8 cellular contexts compared by ENCODE assay signal in genomic region chr6:158031445-158032353, GRCh38. TPM values are rescaled to one million over a fixed set of nuclear protein-coding genes. Genes with fewer than 3 reads are reported as not detected.
DNase-seq lines count a peak whose midpoint lies in the region; ATAC-seq, FAIRE-seq and TF ChIP-seq lines count a peak whose summit lies in the region.

No MANE protein-coding gene starts in this region.

- H3K4me2 ChIP-seq in endothelial cell of umbilical vein (ENCODE audit: insufficient read depth, low read length) (no peak overlapping the region), osteoblast (ENCODE audit: insufficient read depth, low read length) (peak overlapping the region; percentile 43)

- CTCF ChIA-PET in endothelial cell of umbilical vein (lab: Charles Lee): interaction anchor here (1.1 to 2.9 kb wide), 7 partner anchors 8 to 48 kb away, joined by 3 to 17 read pairs (median 8); no protein-coding TSS in a partner anchor

- TSS peak; percentile 7 for BruUV-seq in endothelial cell of umbilical vein (replicated peaks; lab: Mats Ljungman, UMichigan)

- H3K4me3 ChIP-seq in HL-60 (replicated peaks; ENCODE audit: insufficient read depth, low read length) (no peak overlapping the region), WERI-Rb-1 (ENCODE audit: low read depth, low read length) (no peak overlapping the region), endothelial cell of umbilical vein (replicated peaks in 1 of 3; ENCODE audit: insufficient read depth in 1 of 3, low read depth in 1 of 3, low read length in 3 of 3) (no peak overlapping the region), osteoblast (ENCODE audit: insufficient read depth, low read length) (no peak overlapping the region)

- FAIRE-seq in endothelial cell of umbilical vein (lab: Jason Lieb, UNC): peak; percentile 90

- TF ChIP-seq CTCF in HL-60 (IDR thresholded peaks at IDR 0.05; ENCODE audit: insufficient read depth, low read length) (no peak), WERI-Rb-1 (IDR thresholded peaks at IDR 0.05; ENCODE audit: low read depth, low read length) (no peak), endothelial cell of umbilical vein (IDR thresholded peaks at IDR 0.05; ENCODE audit: extremely low read depth in 1 of 2, insufficient read depth in 1 of 2, low read depth in 1 of 2, low read length in 2 of 2) (no peak), osteoblast (IDR thresholded peaks at IDR 0.05; ENCODE audit: extremely low read depth, low read depth, low read length) (no peak)

- H3K4me1 ChIP-seq in endothelial cell of umbilical vein (ENCODE audit: control insufficient read depth, extremely low read depth, insufficient read depth, low read length) (peaks cover 28% of the 10 kb centered on the region), osteoblast (ENCODE audit: insufficient read depth, low read length) (peaks cover 42% of the 10 kb centered on the region)

- POLR2A ChIA-PET in endothelial cell of umbilical vein (lab: Charles Lee): no interaction called here

- TF ChIP-seq POLR2A in endothelial cell of umbilical vein (IDR thresholded peaks at IDR 0.05; ENCODE audit: low read depth, low read length): no peak

- no peaks in the 10 kb centered on the region for H3K9me1 ChIP-seq in endothelial cell of umbilical vein (replicated peaks; ENCODE audit: control insufficient read depth, extremely low read depth, insufficient read depth, low read length)

- H2AFZ ChIP-seq in endothelial cell of umbilical vein (ENCODE audit: low read depth, low read length) (no peak overlapping the region), osteoblast (ENCODE audit: low read length) (no peak overlapping the region)

- no peaks in the 10 kb centered on the region for H3K9me3 ChIP-seq in WERI-Rb-1 (ENCODE audit: severe bottlenecking)
- no peaks in the 10 kb centered on the region for H3K9me3 ChIP-seq in endothelial cell of umbilical vein (replicated peaks; ENCODE audit: control insufficient read depth, insufficient read depth, low read length)
- no peaks in the 10 kb centered on the region for H3K9me3 ChIP-seq in osteoblast (ENCODE audit: low read depth, low read length)

- H3K27ac ChIP-seq in HL-60 (replicated peaks) (no peak overlapping the region), WERI-Rb-1 (peak overlapping the region; percentile 10), endothelial cell of umbilical vein (ENCODE audit: insufficient read depth, low read depth, low read length) (peak overlapping the region; percentile 78), osteoblast (ENCODE audit: low read depth, low read length) (peak overlapping the region; percentile 100)

- peak; percentile 41 for DNase-seq in GDM1 (lab: John Stamatoyannopoulos, UW)
- peak; percentile 28 to 65 for DNase-seq in HL-60 (ENCODE audit: low read depth in 1 of 2, low spot score in 1 of 2)
- DNase-seq in WERI-Rb-1: peak; percentile 67
- peak; percentile 72 for DNase-seq in endothelial cell of umbilical vein (ENCODE audit: low read depth, low spot score)
- DNase-seq in osteoblast (ENCODE audit: insufficient read length, low spot score, missing footprints): peak; percentile 93
- no peak for DNase-seq in NCI-H526 treated with DMSO at 0.1 percent for 48 hours (lab: John Stamatoyannopoulos, UW)
- DNase-seq in cerebellum (ENCODE audit: low spot score): no peak

- H3K79me2 ChIP-seq in endothelial cell of umbilical vein (ENCODE audit: control insufficient read depth, insufficient read depth, low read length): peaks cover 40% of the 10 kb centered on the region
- H3K79me2 ChIP-seq in osteoblast (ENCODE audit: insufficient read depth, low read length): peaks cover 80% of the 10 kb centered on the region

- no peaks in the 10 kb centered on the region for H4K20me1 ChIP-seq in endothelial cell of umbilical vein (replicated peaks; ENCODE audit: control insufficient read depth, extremely low read depth, insufficient read depth, low read length)
- H4K20me1 ChIP-seq in osteoblast (ENCODE audit: insufficient read depth, low read length): no peaks in the 10 kb centered on the region

- dilution Hi-C loops in endothelial cell of umbilical vein (cut with MboI; ENCODE audit: extremely low pct_ligation_motif_present, low sequenced_read_pairs): no loop called here

- intact Hi-C loops in endothelial cell of umbilical vein (cut with micrococcal nuclease): loop anchor here (1.0 kb wide), 1 partner anchor 9 kb away; no protein-coding TSS in a partner anchor

- H3K36me3 ChIP-seq in WERI-Rb-1 (peaks cover 18% of the 10 kb centered on the region), endothelial cell of umbilical vein (ENCODE audit: control insufficient read depth in 2 of 2, extremely low read depth in 1 of 2, insufficient read depth in 2 of 2, low read length in 2 of 2) (peaks cover 8 to 14% of the 10 kb centered on the region in 2 experiments), osteoblast (ENCODE audit: insufficient read depth, low read length) (peaks cover 67% of the 10 kb centered on the region)

- H3K27me3 ChIP-seq in HL-60 (ENCODE audit: insufficient read depth, poor library complexity, severe bottlenecking) (no peaks in the 10 kb centered on the region), WERI-Rb-1 (ENCODE audit: insufficient read depth, low read depth, severe bottlenecking) (no peaks in the 10 kb centered on the region), endothelial cell of umbilical vein (ENCODE audit: control insufficient read depth in 2 of 2, insufficient read depth in 2 of 2, low read length in 2 of 2) (no peaks in the 10 kb centered on the region), osteoblast (ENCODE audit: insufficient read depth, low read length) (no peaks in the 10 kb centered on the region)

- H3K9ac ChIP-seq in endothelial cell of umbilical vein (replicated peaks; ENCODE audit: extremely low read depth, insufficient read depth, low read length): peak overlapping the region; percentile 27

- no peak for ATAC-seq in GM21528 (IDR thresholded peaks at IDR 0.05; ENCODE audit: low FRiP score, unreplicated experiment)

TF ChIP-seq in endothelial cell of umbilical vein, 7 proteins besides CTCF, POLR2A, EP300 and RAD21:
- TF ChIP-seq GATA2 (IDR thresholded peaks at IDR 0.05; ENCODE audit: insufficient read depth, insufficient read length, low read depth, low read length): peak; percentile 27
- TF ChIP-seq MYC (IDR thresholded peaks at IDR 0.05; ENCODE audit: low read depth, low read length): no peak
- peak; percentile 78 for TF ChIP-seq JUN (IDR thresholded peaks at IDR 0.05; ENCODE audit: borderline replicate concordance, insufficient read depth, insufficient read length, low read depth)
- TF ChIP-seq MAX (IDR thresholded peaks at IDR 0.05; ENCODE audit: insufficient read depth, insufficient read length): no peak
- TF ChIP-seq EZH2 (IDR thresholded peaks at IDR 0.05; ENCODE audit: borderline replicate concordance, low read depth, low read length, severe bottlenecking): no peak
- peak; percentile 77 for TF ChIP-seq FOS (IDR thresholded peaks at IDR 0.05; ENCODE audit: borderline replicate concordance, insufficient read depth, low read length)
TF ChIP-seq in endothelial cell of umbilical vein: peak in this region for 3.

RNA-seq across cellular contexts. Expression of gene SYNJ2, which starts 50.0 kb away (rescaled TPM):
- 71.8 and 78.2 TPM in 2 replicates for total RNA-seq in endothelial cell of umbilical vein
- polyA plus RNA-seq in endothelial cell of umbilical vein: 32.4 and 35.1 TPM in 2 replicates
- 42.1 and 44.6 TPM in 2 replicates for polyA plus RNA-seq in endothelial cell of umbilical vein (2011; cell fraction: cytosol; rRNA removed)
- 85.0 and 90.0 TPM in 2 replicates for polyA plus RNA-seq in endothelial cell of umbilical vein (2011; cell fraction: nucleus; rRNA removed)
- 28.3 and 54.5 TPM in 2 replicates for polyA plus RNA-seq in endothelial cell of umbilical vein (2012)
- 76.8 and 82.3 TPM in 2 replicates for polyA minus RNA-seq in endothelial cell of umbilical vein
- polyA minus RNA-seq in endothelial cell of umbilical vein (2011; cell fraction: cytosol; rRNA and poly(A)+ RNA removed): 12.2 TPM
- 77.9 and 82.2 TPM in 2 replicates for polyA minus RNA-seq in endothelial cell of umbilical vein (2011; cell fraction: nucleus; rRNA and poly(A)+ RNA removed)
- 91.6 and 94.8 TPM in 2 replicates for total RNA-seq in osteoblast
- total RNA-seq in cerebellum: 68.6 TPM

Comparison
In these comparisons a context has a peak if more than half of its experiments do, and no peak if none do; other contexts are left out.
1. DNase-seq: peak in GDM1 (single experiment), HL-60 (2 of 2), WERI-Rb-1 (single experiment), endothelial cell of umbilical vein (single experiment) and osteoblast (single experiment); none in NCI-H526 treated with DMSO at 0.1 percent for 48 hours (single experiment) and cerebellum (single experiment).